ENCODE assay signal across 8 cellular contexts in the genomic region with DNA sequence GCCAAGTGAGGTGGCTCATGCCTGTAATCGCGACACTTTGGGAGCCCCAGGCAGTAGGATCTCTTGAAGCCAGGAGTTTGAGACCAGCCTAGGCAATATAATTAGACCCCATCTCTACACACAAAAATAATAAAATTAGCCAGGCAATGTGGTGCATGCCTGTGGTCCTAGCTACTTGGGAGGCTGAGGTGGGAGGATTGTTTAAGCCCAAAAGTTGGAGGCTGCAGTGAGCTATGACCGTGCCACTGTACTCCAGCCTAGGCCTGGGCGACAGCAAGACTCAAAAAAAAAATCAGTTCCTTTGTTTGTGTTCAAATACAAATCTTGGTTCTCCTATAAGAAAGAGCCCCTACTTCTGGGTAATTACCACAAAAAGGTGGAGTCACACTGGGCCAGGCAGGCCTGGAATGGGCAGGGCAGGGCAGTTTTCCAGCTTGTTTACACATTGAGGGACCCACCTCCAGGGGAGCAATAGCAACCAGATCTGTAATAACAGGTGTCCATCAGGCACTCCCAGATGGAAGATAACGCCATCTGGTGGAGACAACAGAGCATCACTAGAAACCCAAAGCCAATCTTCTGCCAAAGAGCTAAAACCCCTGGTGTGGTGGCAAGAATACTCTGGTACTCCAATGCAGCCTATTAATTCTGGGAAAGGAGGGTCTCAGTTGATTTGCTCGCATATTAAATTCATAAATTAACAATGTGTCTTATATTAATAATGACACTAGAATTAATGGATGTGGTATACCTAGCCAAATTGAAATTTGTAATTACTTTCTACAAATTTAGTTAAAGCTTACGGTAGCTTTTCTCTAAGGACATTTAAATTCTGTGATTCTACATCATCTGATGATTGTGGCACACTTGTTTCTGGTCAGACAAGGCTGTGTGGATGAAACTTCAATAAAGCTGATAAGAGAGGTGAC. TPM values are rescaled to one million over a fixed set of nuclear protein-coding genes. Genes with fewer than 3 reads are reported as not detected.
DNase-seq lines count a peak whose midpoint lies in the region; ATAC-seq and TF ChIP-seq lines count a peak whose summit lies in the region.

No MANE protein-coding gene starts in this region.

- intact Hi-C loops in MCF 10A (cut with micrococcal nuclease), result loop anchor here (1.0 kb wide), 3 partner anchors 105 to 236 kb away; no protein-coding TSS in a partner anchor

- H3K36me3 Mint-ChIP-seq in MCF 10A (ENCODE audit: insufficient read depth, unreplicated experiment), result peaks cover 70% of the 10 kb centered on the region
- H3K36me3 Mint-ChIP-seq in immature natural killer cell, result peaks cover 11 to 26% (median 20%) of the 10 kb centered on the region in 3 donors

- CTCF ChIA-PET in MCF 10A (lab: Yijun Ruan, JAX), result interaction anchor here (0.6 to 6.9 kb wide), 84 partner anchors 9 to 1117 kb away, joined by 3 to 123 read pairs (median 5); partner anchors contain the start of genes GOLT1A, MDM4, PIK3C2B and PLEKHA6

- no peaks in the 10 kb centered on the region for H3K27me3 Mint-ChIP-seq in MCF 10A (ENCODE audit: insufficient read depth, unreplicated experiment)
- peaks cover 0 to 3% (median 0%) of the 10 kb centered on the region in 3 donors for H3K27me3 Mint-ChIP-seq in immature natural killer cell (ENCODE audit: low read depth in 3 of 3)

- H3K4me3 Mint-ChIP-seq in MCF 10A (ENCODE audit: unreplicated experiment) (no peak overlapping the region), immature natural killer cell (no peak overlapping the region)

- DNase-seq in activated CD4-positive, CD25-positive, alpha-beta regulatory T cell treated with anti-CD3 and anti-CD28 coated beads, Interleukin-2, amount 50 U/mL, for 16 hours (ENCODE audit: low read depth, low spot score), result peak; percentile 41
- no peak for DNase-seq in activated CD4-positive, CD25-positive, alpha-beta regulatory T cell treated with anti-CD3 and anti-CD28 coated beads, Interleukin-2, amount 50 U/mL, for 72 hours
- peak; percentile 86 for DNase-seq in NCI-H2029 (lab: John Stamatoyannopoulos, UW)
- peak; percentile 17 to 67 (median 42) for DNase-seq in T-helper 1 cell
- DNase-seq in MCF 10A (ENCODE audit: unreplicated experiment), result peak; percentile 97
- peak; percentile 53 to 59 (median 55) for DNase-seq in immature natural killer cell
- DNase-seq in stimulated activated CD4-positive, alpha-beta T cell treated with anti-CD3 and anti-CD28 coated beads, Interleukin-2, amount 100 ng/mL, for 24 hours, result peak; percentile 37 to 56

- BruUV-seq in MCF 10A (replicated peaks; lab: Mats Ljungman, UMichigan), result no TSS peak

- H3K27ac Mint-ChIP-seq in MCF 10A (ENCODE audit: low read depth, unreplicated experiment) (peak overlapping the region; percentile 84), immature natural killer cell (peak overlapping the region; percentile 57 to 88 (median 80))

- no peaks in the 10 kb centered on the region for H3K9me3 Mint-ChIP-seq in MCF 10A (ENCODE audit: unreplicated experiment)
- H3K9me3 Mint-ChIP-seq in immature natural killer cell, result no peaks in the 10 kb centered on the region

- POLR2A ChIA-PET in MCF 10A (lab: Yijun Ruan, JAX), result interaction anchor here (0.6 to 8.0 kb wide), 36 partner anchors 10 to 537 kb away, joined by 3 to 56 read pairs (median 5); partner anchors contain the start of genes GOLT1A, MDM4, PIK3C2B and SNRPE

- ATAC-seq in HG02938 (IDR thresholded peaks at IDR 0.05; ENCODE audit: unreplicated experiment), result peak; percentile 86

- peak; percentile 98 for TF ChIP-seq CTCF in MCF 10A (IDR thresholded peaks at IDR 0.05; ENCODE audit: unreplicated experiment)

- H3K4me1 Mint-ChIP-seq in MCF 10A (ENCODE audit: insufficient read depth, unreplicated experiment) (no peaks in the 10 kb centered on the region), immature natural killer cell (peaks cover 3 to 15% of the 10 kb centered on the region in 2 donors)

RNA-seq across cellular contexts. Expression of gene PPP1R15B, which starts 13.2 kb away (rescaled TPM):
- 86.0 and 94.8 TPM in 2 replicates for total RNA-seq in MCF 10A (2022)
- polyA plus RNA-seq in immature natural killer cell, result 10 to 100 TPM; 13.5 to 23.0 (median 17.3) TPM

RNA-seq across cellular contexts. Expression of gene PLEKHA6, which starts 38.7 kb away (rescaled TPM):
- total RNA-seq in MCF 10A (2022), result 65.9 and 75.9 TPM in 2 replicates
- not detected for polyA plus RNA-seq in immature natural killer cell
